In the genomic region with DNA sequence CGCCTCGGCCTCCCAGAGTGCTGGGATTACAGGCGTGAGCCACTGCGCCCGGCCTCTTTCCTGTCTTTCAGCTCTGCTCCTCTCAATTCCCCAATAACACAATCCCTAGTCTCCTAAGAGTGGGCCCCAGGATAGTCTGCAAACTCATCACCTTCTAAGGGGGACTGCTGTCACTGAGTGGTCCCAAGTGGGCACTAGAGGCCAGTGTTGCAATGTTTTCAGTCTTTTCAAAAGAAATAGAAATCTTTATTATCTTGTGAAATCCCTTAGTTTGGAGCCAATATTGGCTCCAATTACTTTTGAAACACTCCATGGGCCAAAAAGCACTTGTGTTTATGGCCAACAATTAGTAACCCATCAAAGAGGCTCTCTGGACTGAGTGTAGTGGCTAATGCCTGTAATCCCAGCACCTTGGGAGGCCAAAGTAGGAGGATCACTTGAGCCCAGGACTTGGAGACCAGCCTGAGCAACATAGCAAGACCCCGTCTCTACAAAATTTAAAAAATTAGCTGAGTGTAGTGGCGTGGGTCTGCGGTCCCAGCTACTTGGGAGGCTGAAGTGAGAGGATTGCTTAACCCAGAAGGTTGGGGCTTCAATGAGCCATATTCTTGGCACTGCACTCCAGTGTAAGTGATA, we compare ENCODE assay signal across 19 cellular contexts. TPM values are rescaled to one million over a fixed set of nuclear protein-coding genes. Genes with fewer than 3 reads are reported as not detected.
DNase-seq lines count a peak whose midpoint lies in the region; ATAC-seq and TF ChIP-seq lines count a peak whose summit lies in the region.
"Had no signal": no experiment of that assay in that cellular context is flagged by ENCODE, and none has a peak within 500 bp of the region (broad histone marks: within the 10 kb centered on the region; RNA-seq: fewer than 3 reads in every experiment).

No MANE protein-coding gene starts in this region.

- intact Hi-C loops in left cardiac atrium (cut with DNase I) = loop anchor here (5.0 to 10.0 kb wide), 2 partner anchors 64 to 202 kb away; no protein-coding TSS in a partner anchor
- intact Hi-C loops in prostate gland (cut with DNase I) = loop anchor here (10.0 kb wide), 1 partner anchor 302 kb away; no protein-coding TSS in a partner anchor

- H3K4me3 Mint-ChIP-seq in effector memory CD8-positive, alpha-beta T cell = no peak overlapping the region
- H3K4me3 Mint-ChIP-seq: CD14-positive monocyte; stimulated activated effector memory CD8-positive, alpha-beta T cell treated with anti-CD3 and anti-CD28 coated beads, Interleukin-12 subunit alpha, Interleukin-12 subunit beta, amount 100 ng/mL, for 72 hours had no signal

- H4K20me1 ChIP-seq in DND-41 (ENCODE audit: insufficient read depth, low read length) = no peaks in the 10 kb centered on the region

- TF ChIP-seq POLR2A in prostate gland (IDR thresholded peaks at IDR 0.05) = no peak

- no peak overlapping the region for H3K4me3 ChIP-seq in DND-41 (ENCODE audit: low read depth in 1 of 2, low read length in 2 of 2)
- no peak overlapping the region for H3K4me3 ChIP-seq in prostate gland
- H3K4me3 ChIP-seq: heart left ventricle, MG63, ovary had no signal

- peaks cover 29 to 47% of the 10 kb centered on the region in 2 donors for H3K27me3 Mint-ChIP-seq in effector memory CD8-positive, alpha-beta T cell

- WGBS in prostate gland = 91% methylated on average over 8 of the region's 8 CpGs

- in situ Hi-C loops in GM13976 (cut with MboI; ENCODE audit: low sequenced_read_pairs, unreplicated experiment) = loop anchor here (25.0 kb wide), 1 partner anchor 139 kb away; no protein-coding TSS in a partner anchor

- TF ChIP-seq CTCF in DND-41 (IDR thresholded peaks at IDR 0.05; ENCODE audit: borderline replicate concordance, extremely low read depth, low read length, poor library complexity, severe bottlenecking) (peak; percentile 27), prostate gland (IDR thresholded peaks at IDR 0.05) (peak in 1 of 4 experiments; percentile 6), GM13976 (IDR thresholded peaks at IDR 0.05; ENCODE audit: borderline replicate concordance, control extremely low read depth, extremely low read depth, insufficient read depth, missing control alignments) (no peak)

- no peak overlapping the region for H2AFZ ChIP-seq in DND-41 (ENCODE audit: low read depth, low read length)

- H3K9me3 ChIP-seq in DND-41 (ENCODE audit: insufficient read depth, low read length, severe bottlenecking) (no peaks in the 10 kb centered on the region), prostate gland (no peaks in the 10 kb centered on the region)
- H3K9me3 ChIP-seq: ascending aorta, heart left ventricle, MG63, ovary had no signal

- no peak overlapping the region for H3K9ac ChIP-seq in DND-41 (ENCODE audit: low read depth, low read length)

- no peaks in the 10 kb centered on the region for H3K36me3 Mint-ChIP-seq in effector memory CD8-positive, alpha-beta T cell (ENCODE audit: insufficient read depth)
- H3K36me3 Mint-ChIP-seq: CD14-positive monocyte; stimulated activated effector memory CD8-positive, alpha-beta T cell treated with anti-CD3 and anti-CD28 coated beads, Interleukin-12 subunit alpha, Interleukin-12 subunit beta, amount 100 ng/mL, for 72 hours had no signal

- H3K4me2 ChIP-seq in DND-41 (ENCODE audit: insufficient read depth, low read length) = no peak overlapping the region

- peaks cover 1 to 5% of the 10 kb centered on the region in 2 donors for H3K4me1 Mint-ChIP-seq in effector memory CD8-positive, alpha-beta T cell (ENCODE audit: low read depth in 2 of 2)

- H3K27me3 ChIP-seq in DND-41 (ENCODE audit: insufficient read depth, low read length, poor library complexity) (peaks cover 8% of the 10 kb centered on the region), prostate gland (replicated peaks; ENCODE audit: insufficient read depth) (no peaks in the 10 kb centered on the region)
- H3K27me3 ChIP-seq: ascending aorta, heart left ventricle, ovary had no signal

- no peaks in the 10 kb centered on the region for H3K9me3 Mint-ChIP-seq in effector memory CD8-positive, alpha-beta T cell
- H3K9me3 Mint-ChIP-seq: CD14-positive monocyte; stimulated activated effector memory CD8-positive, alpha-beta T cell treated with anti-CD3 and anti-CD28 coated beads, Interleukin-12 subunit alpha, Interleukin-12 subunit beta, amount 100 ng/mL, for 72 hours had no signal

- no peak overlapping the region for H3K27ac ChIP-seq in DND-41 (ENCODE audit: low read length)
- H3K27ac ChIP-seq in prostate gland = peak overlapping the region; percentile 17 to 62
- H3K27ac ChIP-seq: ovary had no signal

- H3K27ac Mint-ChIP-seq in effector memory CD8-positive, alpha-beta T cell = no peak overlapping the region
- H3K27ac Mint-ChIP-seq: stimulated activated effector memory CD8-positive, alpha-beta T cell treated with anti-CD3 and anti-CD28 coated beads, Interleukin-12 subunit alpha, Interleukin-12 subunit beta, amount 100 ng/mL, for 72 hours had no signal

- ATAC-seq in DND-41 (ENCODE audit: insufficient read depth, low read depth) = no peak
- ATAC-seq in left cardiac atrium = peak; percentile 22 to 73
- ATAC-seq in HG03175 (IDR thresholded peaks at IDR 0.05; ENCODE audit: unreplicated experiment) = no peak
- ATAC-seq in effector memory CD8-positive, alpha-beta T cell (replicated peaks) = no peak
- ATAC-seq: stimulated activated effector memory CD8-positive, alpha-beta T cell treated with anti-CD3 and anti-CD28 coated beads, Interleukin-12 subunit alpha, Interleukin-12 subunit beta, amount 100 ng/mL, for 72 hours had no signal

- no peaks in the 10 kb centered on the region for H3K4me1 ChIP-seq in DND-41 (ENCODE audit: insufficient read depth, low read length)
- no peaks in the 10 kb centered on the region for H3K4me1 ChIP-seq in prostate gland (replicated peaks)

- no peaks in the 10 kb centered on the region for H3K79me2 ChIP-seq in DND-41 (ENCODE audit: insufficient read depth, low read length)

- DNase-seq in DND-41 (no peak), OCI-M1 (lab: John Stamatoyannopoulos, UW) (peak; percentile 13), left cardiac atrium (peak; percentile 36), prostate gland (ENCODE audit: low spot score) (no peak), GM13976 (ENCODE audit: low spot score) (no peak)
- no peak for DNase-seq in activated effector memory CD4-positive, alpha-beta T cell treated with anti-CD3 and anti-CD28 coated beads, Interleukin-2, amount 50 U/mL, for 16 hours
- no peak for DNase-seq in effector memory CD8-positive, alpha-beta T cell
- DNase-seq: activated CD4-positive, CD25-positive, alpha-beta regulatory T cell; effector memory CD4-positive, alpha-beta T cell; GDM1; MG63; NCI-H510A treated with DMSO at 0.1 percent for 48 hours; stimulated activated CD4-positive, alpha-beta T cell treated with anti-CD3 and anti-CD28 coated beads, Interleukin-2, amount 100 ng/mL, for 24 hours had no signal

- H3K36me3 ChIP-seq in DND-41 (ENCODE audit: insufficient read depth, low read length) (no peaks in the 10 kb centered on the region), prostate gland (no peaks in the 10 kb centered on the region)
- H3K36me3 ChIP-seq: ascending aorta, heart left ventricle, MG63, ovary had no signal

RNA-seq across cellular contexts. Expression of a gene that starts 28.6 kb away (rescaled TPM):
- total RNA-seq in left cardiac atrium (10 to 100 TPM in 1 of 2 donors, 1 to 10 TPM in 1; 9.6 to 11.5 TPM), prostate gland (10 to 100 TPM; 17.4 to 25.6 TPM)

RNA-seq across cellular contexts. Expression of a gene that starts 35.0 kb away (rescaled TPM):
- 10 to 100 TPM; 14.5 to 33.9 TPM for total RNA-seq in left cardiac atrium
- 100 to 1,000 TPM; 185 to 307 TPM for total RNA-seq in prostate gland

Comparison
In these comparisons a context has a peak if more than half of its experiments do, and no peak if none do; other contexts are left out.
1. ATAC-seq: peak in left cardiac atrium (2 of 2); none in DND-41 (single experiment), HG03175 (single experiment) and effector memory CD8-positive, alpha-beta T cell (single experiment).
2. DNase-seq: peak in OCI-M1 (single experiment) and left cardiac atrium (single experiment); none in DND-41 (single experiment), prostate gland (single experiment), activated effector memory CD4-positive, alpha-beta T cell treated with anti-CD3 and anti-CD28 coated beads, Interleukin-2, amount 50 U/mL, for 16 hours (single experiment), effector memory CD8-positive, alpha-beta T cell (0 of 3) and GM13976 (single experiment).
3. RNA of a gene that starts 35.0 kb away (total RNA-seq): 185 to 307 TPM in prostate gland; 14.5 to 33.9 TPM in left cardiac atrium; every median in the first group is over 4 times any median in the second.